ENCODE assay signal across 35 cellular contexts in the genomic region with DNA sequence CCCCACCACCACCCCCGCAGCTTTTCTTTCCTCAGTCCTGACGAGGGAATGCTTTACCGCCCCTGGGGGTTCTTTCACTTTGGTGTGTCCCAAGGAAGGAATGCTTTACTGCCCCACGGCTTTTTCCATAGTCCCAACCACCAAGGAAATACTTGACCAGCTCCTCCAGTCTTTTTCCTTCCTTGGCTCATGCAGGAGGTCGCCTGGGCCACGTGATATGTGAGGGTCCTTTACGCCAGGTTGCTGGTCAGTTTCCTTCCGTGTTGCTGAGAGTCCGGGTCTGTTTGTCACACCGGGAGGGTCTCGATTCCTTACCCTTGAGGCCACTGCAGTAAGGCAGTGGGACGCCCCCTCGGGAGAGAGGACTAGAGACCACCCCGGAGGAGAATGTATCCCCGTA. TPM values are rescaled to one million over a fixed set of nuclear protein-coding genes. Genes with fewer than 3 reads are reported as not detected.
"Had no signal": no experiment of that assay in that cellular context is flagged by ENCODE, and none has a peak within 500 bp of the region (broad histone marks: within the 10 kb centered on the region; RNA-seq: fewer than 3 reads in every experiment).

No MANE protein-coding gene starts in this region.

- FAIRE-seq: astrocyte, TTC549 had no signal

- DNase-seq: activated CD4-positive, alpha-beta T cell treated with anti-CD3 and anti-CD28 coated beads for 36 hours; activated CD4-positive, alpha-beta T cell treated with anti-CD3 and anti-CD28 coated beads, Interleukin-2, amount 10 ng/mL, durations not matched to agents 7 days and 5 days; activated CD4-positive, alpha-beta T cell treated with anti-CD3 and anti-CD28 coated beads, Interleukin-2, amount 50 U/mL, for 48 hours; activated CD8-positive, alpha-beta T cell treated with anti-CD3 and anti-CD28 coated beads, Interleukin-2, amount 10 ng/mL, durations not matched to agents 7 days and 5 days; activated gamma-delta T cell treated with Interleukin-2 at 50 U/mL for 16 hours; activated naive CD4-positive, alpha-beta T cell treated with anti-CD3 and anti-CD28 coated beads for 36 hours; activated T-cell treated with anti-CD3 and anti-CD28 coated beads, Interleukin-2, amount 50 U/mL, for 24 hours; body of pancreas; Karpas-422; MG63; NCI-H1048; NCI-H1105 treated with DMSO at 0.1 percent for 48 hours; NCI-H1436; NCI-H1694; NCI-H1930; NCI-H510A; NCI-H526; NCI-H748 treated with DMSO at 0.1 percent for 48 hours; NK-92 treated with Interleukin-12 subunit alpha and Interleukin-12 subunit beta, amount 100 ng/mL, for 24 hours; PC-3; Peyer's patch; RPMI8226; SHP77 treated with DMSO at 0.1 percent for 48 hours; SK-N-SH had no signal

- H3K36me3 Mint-ChIP-seq: activated naive CD4-positive, alpha-beta T cell treated with anti-CD3 and anti-CD28 coated beads, Interleukin-2, amount 50 U/mL, for 72 hours had no signal

- H3K27ac ChIP-seq: adrenal gland, breast epithelium, Peyer's patch, SJSA1 had no signal

- H3K27ac Mint-ChIP-seq: activated CD4-positive, alpha-beta T cell treated with anti-CD3 and anti-CD28 coated beads for 36 hours; activated CD4-positive, alpha-beta T cell treated with anti-CD3 and anti-CD28 coated beads, Interleukin-2, amount 10 ng/mL, durations not matched to agents 7 days and 5 days; activated CD8-positive, alpha-beta T cell treated with anti-CD3 and anti-CD28 coated beads, Interleukin-2, amount 10 ng/mL, durations not matched to agents 7 days and 5 days; activated naive CD4-positive, alpha-beta T cell treated with anti-CD3 and anti-CD28 coated beads for 36 hours; activated T-cell treated with anti-CD3 and anti-CD28 coated beads, Interleukin-2, amount 50 U/mL, for 24 hours; activated T-helper 2 cell treated with anti-CD3 and anti-CD28 coated beads, Interferon-gamma antibody, Interleukin-2, Interleukin-4, amounts not matched to agents 10 μg/mL and 5 μg/mL and 100 μg/mL, durations not matched to agents 14 hours and 24 hours and 36 hours; T-helper 1 cell treated with Interleukin-12 subunit alpha and Interleukin-12 subunit beta and Interleukin-4 antibody, amounts not matched to agents 30 μg/mL and 1 μg/mL, for 36 hours; T-helper 2 cell treated with Interferon-gamma antibody and Interleukin-4, amounts not matched to agents 5 μg/mL and 100 μg/mL, for 36 hours had no signal

- H3K4me1 Mint-ChIP-seq: activated CD4-positive, alpha-beta T cell treated with anti-CD3 and anti-CD28 coated beads for 36 hours; activated CD4-positive, alpha-beta T cell treated with anti-CD3 and anti-CD28 coated beads, Interleukin-2, amount 10 ng/mL, durations not matched to agents 7 days and 5 days had no signal

- H3K4me1 ChIP-seq: breast epithelium, Peyer's patch had no signal

- H3K4me3 ChIP-seq: adrenal gland, body of pancreas, breast epithelium, MG63, Peyer's patch, SJSA1 had no signal

- H3K36me3 ChIP-seq: adrenal gland, breast epithelium, MG63, Peyer's patch, SJSA1 had no signal

- H3K4me3 Mint-ChIP-seq: activated CD4-positive, alpha-beta T cell treated with anti-CD3 and anti-CD28 coated beads for 36 hours; activated CD4-positive, alpha-beta T cell treated with anti-CD3 and anti-CD28 coated beads, Interleukin-2, amount 10 ng/mL, durations not matched to agents 7 days and 5 days; activated CD8-positive, alpha-beta T cell treated with anti-CD3 and anti-CD28 coated beads, Interleukin-2, amount 10 ng/mL, durations not matched to agents 7 days and 5 days; activated naive CD4-positive, alpha-beta T cell treated with anti-CD3 and anti-CD28 coated beads for 36 hours; activated T-cell treated with anti-CD3 and anti-CD28 coated beads, Interleukin-2, amount 50 U/mL, for 24 hours; T-helper 1 cell treated with Interleukin-12 subunit alpha and Interleukin-12 subunit beta and Interleukin-4 antibody, amounts not matched to agents 30 μg/mL and 1 μg/mL, for 36 hours; T-helper 2 cell treated with Interferon-gamma antibody and Interleukin-4, amounts not matched to agents 5 μg/mL and 100 μg/mL, for 36 hours had no signal

- ATAC-seq: activated CD4-positive, alpha-beta T cell treated with anti-CD3 and anti-CD28 coated beads for 36 hours; activated CD4-positive, CD25-positive, alpha-beta regulatory T cell treated with anti-CD3 and anti-CD28 coated beads, Interleukin-2, amount 50 U/mL, for 24 hours; activated CD8-positive, alpha-beta T cell treated with anti-CD3 and anti-CD28 coated beads, Interleukin-2, amount 10 ng/mL, durations not matched to agents 7 days and 5 days; activated naive CD4-positive, alpha-beta T cell treated with anti-CD3 and anti-CD28 coated beads, Interleukin-2, amount 50 U/mL, for 72 hours; PC-3 had no signal

- H3K27me3 ChIP-seq: body of pancreas, Peyer's patch, SJSA1 had no signal

- H3K4me2 ChIP-seq: SK-N-SH had no signal

- H3K9ac ChIP-seq: SK-N-SH had no signal

- H3K9me3 Mint-ChIP-seq: activated CD4-positive, alpha-beta T cell treated with anti-CD3 and anti-CD28 coated beads, Interleukin-2, amount 10 ng/mL, durations not matched to agents 7 days and 5 days; activated naive CD4-positive, alpha-beta T cell treated with anti-CD3 and anti-CD28 coated beads for 36 hours; activated naive CD4-positive, alpha-beta T cell treated with anti-CD3 and anti-CD28 coated beads, Interleukin-2, amount 50 U/mL, for 72 hours; activated T-cell treated with anti-CD3 and anti-CD28 coated beads, Interleukin-2, amount 50 U/mL, for 24 hours; activated T-helper 2 cell treated with anti-CD3 and anti-CD28 coated beads, Interferon-gamma antibody, Interleukin-2, Interleukin-4, amounts not matched to agents 10 μg/mL and 5 μg/mL and 100 μg/mL, durations not matched to agents 14 hours and 24 hours and 36 hours; T-helper 1 cell treated with Interleukin-12 subunit alpha and Interleukin-12 subunit beta and Interleukin-4 antibody, amounts not matched to agents 30 μg/mL and 1 μg/mL, for 36 hours; T-helper 2 cell treated with Interferon-gamma antibody and Interleukin-4, amounts not matched to agents 5 μg/mL and 100 μg/mL, for 36 hours had no signal

RNA-seq across cellular contexts. Expression of gene CDH4, which starts 58.9 kb away (rescaled TPM):
- total RNA-seq: activated CD4-positive, alpha-beta T cell treated with anti-CD3 and anti-CD28 coated beads for 36 hours; activated CD4-positive, alpha-beta T cell treated with anti-CD3 and anti-CD28 coated beads, Interleukin-2, amount 10 ng/mL, durations not matched to agents 7 days and 5 days; activated T-helper 2 cell treated with anti-CD3 and anti-CD28 coated beads, Interferon-gamma antibody, Interleukin-2, Interleukin-4, amounts not matched to agents 10 μg/mL and 5 μg/mL and 100 μg/mL, durations not matched to agents 14 hours and 24 hours and 36 hours; cardiac septum; PC-3 had no signal
- polyA plus RNA-seq: SK-N-SH had no signal
